Comparison of ENCODE assay signal across 14 cellular contexts in genomic region chr5:14413331-14413750, GRCh38.
DNase-seq lines count a peak whose midpoint lies in the region; ATAC-seq and TF ChIP-seq lines count a peak whose summit lies in the region.
"Had no signal": no experiment of that assay in that cellular context is flagged by ENCODE, and none has a peak within 500 bp of the region (broad histone marks: within the 10 kb centered on the region; RNA-seq: fewer than 3 reads in every experiment).

No MANE protein-coding gene starts in this region.

- POLR2A ChIA-PET in PC-3 (lab: Charles Lee; ENCODE audit: unreplicated experiment): no interaction called here

- H3K9me3 Mint-ChIP-seq in activated T-helper 2 cell treated with anti-CD3 and anti-CD28 coated beads, Interferon-gamma antibody, Interleukin-2, Interleukin-4, amounts not matched to agents 10 μg/mL and 5 μg/mL and 100 μg/mL, durations not matched to agents 14 hours and 24 hours and 36 hours: no peaks in the 10 kb centered on the region

- H3K4me1 ChIP-seq in stomach smooth muscle (ENCODE audit: control insufficient read depth, insufficient read depth, low read length): peaks cover 2% of the 10 kb centered on the region
- H3K4me1 ChIP-seq in upper lobe of right lung: no peaks in the 10 kb centered on the region
- no peaks in the 10 kb centered on the region for H3K4me1 ChIP-seq in PC-3 (ENCODE audit: insufficient read depth, low read length)
- H3K4me1 ChIP-seq: breast epithelium had no signal

- H3K79me2 ChIP-seq in PC-3 (ENCODE audit: low read length): peaks cover 49% of the 10 kb centered on the region

- no peak for ATAC-seq in upper lobe of right lung
- no peak for ATAC-seq in PC-3

- H3K36me3 ChIP-seq in stomach smooth muscle (ENCODE audit: control insufficient read depth in 2 of 2, insufficient read depth in 2 of 2, low read length in 2 of 2): peaks cover 19 to 23% of the 10 kb centered on the region in 2 donors
- H3K36me3 ChIP-seq in upper lobe of right lung: peaks cover 96% of the 10 kb centered on the region
- H3K36me3 ChIP-seq in PC-3 (ENCODE audit: low read depth, low read length): peaks cover 88% of the 10 kb centered on the region
- H3K36me3 ChIP-seq: breast epithelium had no signal

- DNase-seq in stimulated activated CD4-positive, alpha-beta T cell treated with anti-CD3 and anti-CD28 coated beads, Interleukin-1b, Interleukin-23, amount 100 ng/mL, for 48 hours: peak; percentile 46
- no peak for DNase-seq in stimulated activated CD4-positive, alpha-beta T cell treated with anti-CD3 and anti-CD28 coated beads, Interleukin-2, amount 100 ng/mL, for 48 hours
- peak; percentile 28 for DNase-seq in activated T-helper 2 cell treated with anti-CD3 and anti-CD28 coated beads, Interferon-gamma antibody, Interleukin-2, Interleukin-4, amounts not matched to agents 10 μg/mL and 5 μg/mL and 100 μg/mL, durations not matched to agents 14 hours and 24 hours and 36 hours (ENCODE audit: low spot score)
- DNase-seq in fibroblast of peridontal ligament (ENCODE audit: extremely low read depth) (peak; percentile 30), upper lobe of right lung (no peak), PC-3 (no peak), SIG-M5 (lab: John Stamatoyannopoulos, UW) (no peak)
- DNase-seq: KG1, NCI-H2081 treated with DMSO at 0.1 percent for 48 hours, stomach had no signal

- TF ChIP-seq CTCF in upper lobe of right lung (IDR thresholded peaks at IDR 0.05) (no peak), PC-3 (conservative IDR thresholded peaks at IDR 0.05; ENCODE audit: low read depth, low read length) (no peak)

- no peaks in the 10 kb centered on the region for H3K9me2 ChIP-seq in PC-3 (replicated peaks; ENCODE audit: low read length)

- BruUV-seq in PC-3 (replicated peaks; lab: Mats Ljungman, UMichigan): no TSS peak

- H3K4me1 Mint-ChIP-seq in activated T-helper 2 cell treated with anti-CD3 and anti-CD28 coated beads, Interferon-gamma antibody, Interleukin-2, Interleukin-4, amounts not matched to agents 10 μg/mL and 5 μg/mL and 100 μg/mL, durations not matched to agents 14 hours and 24 hours and 36 hours (ENCODE audit: low read depth): peaks cover 67% of the 10 kb centered on the region

- no peaks in the 10 kb centered on the region for H3F3A ChIP-seq in PC-3 (ENCODE audit: low read length, unreplicated experiment)

- H2AFZ ChIP-seq in PC-3 (ENCODE audit: low read length): no peak overlapping the region

- peaks cover 12% of the 10 kb centered on the region for H3K36me3 Mint-ChIP-seq in activated T-helper 2 cell treated with anti-CD3 and anti-CD28 coated beads, Interferon-gamma antibody, Interleukin-2, Interleukin-4, amounts not matched to agents 10 μg/mL and 5 μg/mL and 100 μg/mL, durations not matched to agents 14 hours and 24 hours and 36 hours (ENCODE audit: low read depth)

- H3K27ac Mint-ChIP-seq in activated T-helper 2 cell treated with anti-CD3 and anti-CD28 coated beads, Interferon-gamma antibody, Interleukin-2, Interleukin-4, amounts not matched to agents 10 μg/mL and 5 μg/mL and 100 μg/mL, durations not matched to agents 14 hours and 24 hours and 36 hours: peak overlapping the region; percentile 91

- no peaks in the 10 kb centered on the region for H4K20me1 ChIP-seq in PC-3 (ENCODE audit: low read length)

- no peaks in the 10 kb centered on the region for H3K9me3 ChIP-seq in stomach smooth muscle (ENCODE audit: control insufficient read depth in 2 of 2, low read length in 2 of 2)
- no peaks in the 10 kb centered on the region for H3K9me3 ChIP-seq in upper lobe of right lung
- no peaks in the 10 kb centered on the region for H3K9me3 ChIP-seq in PC-3 (ENCODE audit: low read length)
- H3K9me3 ChIP-seq: breast epithelium, esophagus muscularis mucosa, stomach had no signal

- CTCF ChIA-PET in PC-3 (lab: Charles Lee): no interaction called here

- H3K4me3 ChIP-seq in stomach smooth muscle (ENCODE audit: low read length in 2 of 2): no peak overlapping the region
- H3K4me3 ChIP-seq in upper lobe of right lung: no peak overlapping the region
- no peak overlapping the region for H3K4me3 ChIP-seq in PC-3 (ENCODE audit: low read length)
- H3K4me3 ChIP-seq: breast epithelium, esophagus muscularis mucosa, skin epidermis, stomach had no signal

- no peak overlapping the region for H3K4me2 ChIP-seq in PC-3 (ENCODE audit: low read length)

- H3K27ac ChIP-seq in stomach smooth muscle (ENCODE audit: low read length): peak overlapping the region; percentile 49
- H3K27ac ChIP-seq in upper lobe of right lung: no peak overlapping the region
- H3K27ac ChIP-seq in PC-3 (ENCODE audit: low read length): no peak overlapping the region

- H3K27me3 Mint-ChIP-seq in activated T-helper 2 cell treated with anti-CD3 and anti-CD28 coated beads, Interferon-gamma antibody, Interleukin-2, Interleukin-4, amounts not matched to agents 10 μg/mL and 5 μg/mL and 100 μg/mL, durations not matched to agents 14 hours and 24 hours and 36 hours (ENCODE audit: low read depth): peaks cover 1% of the 10 kb centered on the region

- H3K27me3 ChIP-seq in stomach smooth muscle (ENCODE audit: control insufficient read depth in 1 of 2, insufficient read depth in 2 of 2, low read length in 2 of 2) (no peaks in the 10 kb centered on the region), upper lobe of right lung (no peaks in the 10 kb centered on the region), PC-3 (ENCODE audit: low read length) (no peaks in the 10 kb centered on the region)
- H3K27me3 ChIP-seq: breast epithelium, esophagus muscularis mucosa, stomach had no signal

- H3K4me3 Mint-ChIP-seq in activated T-helper 2 cell treated with anti-CD3 and anti-CD28 coated beads, Interferon-gamma antibody, Interleukin-2, Interleukin-4, amounts not matched to agents 10 μg/mL and 5 μg/mL and 100 μg/mL, durations not matched to agents 14 hours and 24 hours and 36 hours (ENCODE audit: low read depth): peak overlapping the region; percentile 56

- H3K9ac ChIP-seq in stomach smooth muscle (ENCODE audit: low read length in 2 of 2) (peak overlapping the region in 1 of 2 donors; percentile 29), PC-3 (ENCODE audit: low read length) (no peak overlapping the region)

- intact Hi-C loops in activated T-helper 2 cell treated with anti-CD3 and anti-CD28 coated beads, Interferon-gamma antibody, Interleukin-2, Interleukin-4, amounts not matched to agents 10 μg/mL and 5 μg/mL and 100 μg/mL, durations not matched to agents 14 hours and 24 hours and 36 hours (cut with micrococcal nuclease): loop anchor here (1.0 to 5.0 kb wide), 5 partner anchors 11 to 394 kb away; partner anchors contain the start of gene OTULIN
- intact Hi-C loops in upper lobe of right lung (cut with DNase I): no loop called here
- intact Hi-C loops in PC-3 (cut with micrococcal nuclease): no loop called here

Comparison
In these comparisons a context has a peak if more than half of its experiments do, and no peak if none do; other contexts are left out.
1. DNase-seq: peak in stimulated activated CD4-positive, alpha-beta T cell treated with anti-CD3 and anti-CD28 coated beads, Interleukin-1b, Interleukin-23, amount 100 ng/mL, for 48 hours (single experiment), activated T-helper 2 cell treated with anti-CD3 and anti-CD28 coated beads, Interferon-gamma antibody, Interleukin-2, Interleukin-4, amounts not matched to agents 10 μg/mL and 5 μg/mL and 100 μg/mL, durations not matched to agents 14 hours and 24 hours and 36 hours (single experiment) and fibroblast of peridontal ligament (single experiment); none in stimulated activated CD4-positive, alpha-beta T cell treated with anti-CD3 and anti-CD28 coated beads, Interleukin-2, amount 100 ng/mL, for 48 hours (0 of 2), upper lobe of right lung (single experiment), PC-3 (single experiment) and SIG-M5 (single experiment).